Comparison of ENCODE assay signal across 17 cellular contexts in the genomic region with DNA sequence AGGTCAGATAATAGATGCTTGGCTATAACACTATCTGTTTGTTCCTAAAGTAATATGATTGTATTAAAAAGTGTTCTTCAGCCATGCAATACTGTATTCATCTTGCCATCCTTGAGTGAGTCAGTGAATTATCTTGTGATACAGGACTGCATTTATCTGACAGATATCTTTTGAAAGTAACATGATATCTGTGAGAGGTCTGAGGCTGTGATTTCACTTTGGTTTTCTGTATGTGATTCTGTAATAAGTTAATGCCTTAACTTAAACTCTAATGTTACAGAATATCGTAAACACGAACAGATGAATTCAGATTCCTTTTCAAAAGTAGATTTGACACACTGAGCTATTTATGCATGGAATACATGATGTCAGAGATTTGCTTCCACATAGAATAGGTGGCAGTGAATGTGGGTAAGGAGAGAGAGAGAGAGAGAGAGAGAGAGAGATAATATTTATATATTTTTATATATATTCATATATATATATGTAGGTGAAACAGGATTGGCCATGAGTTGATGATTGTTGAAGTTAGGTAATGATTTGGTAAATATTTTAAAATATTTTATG.
DNase-seq lines count a peak whose midpoint lies in the region; ATAC-seq, FAIRE-seq and TF ChIP-seq lines count a peak whose summit lies in the region.
"Had no signal": no experiment of that assay in that cellular context is flagged by ENCODE, and none has a peak within 500 bp of the region (broad histone marks: within the 10 kb centered on the region; RNA-seq: fewer than 3 reads in every experiment).

No MANE protein-coding gene starts in this region.

- no peak overlapping the region for H2AFZ ChIP-seq in H1 (ENCODE audit: low read length)
- no peak overlapping the region for H2AFZ ChIP-seq in neural cell (ENCODE audit: low read depth, low read length)

- no peak overlapping the region for H2BK15ac ChIP-seq in H1 (ENCODE audit: low read length)

- H3K9ac ChIP-seq in H1 (replicated peaks in 1 of 4; ENCODE audit: extremely low read depth in 1 of 4, low read depth in 3 of 4, low read length in 3 of 4) (no peak overlapping the region), neural cell (ENCODE audit: low read length) (peak overlapping the region; percentile 43)

- H2BK12ac ChIP-seq in H1 (ENCODE audit: low read depth, low read length): no peak overlapping the region

- WGBS in H1 (ENCODE audit: extremely low coverage in 1 of 2, insufficient coverage in 1 of 2, insufficient read length in 1 of 2, insufficient replicate concordance in 2 of 2, low coverage in 1 of 2, low lambda C conversion rate in 2 of 2, missing lambda C conversion rate in 1 of 2), 2 experiments: 80% methylated on average over 2 of the region's 2 CpGs; no CpG with 5 or more reads in 1 of the 2 experiments

- TF ChIP-seq CTCF in H1 (IDR thresholded peaks at IDR 0.05; ENCODE audit: control extremely low read depth in 1 of 3, insufficient read depth in 1 of 3, low read depth in 1 of 3, low read length in 3 of 3) (no peak), neural cell (IDR thresholded peaks at IDR 0.05; ENCODE audit: poor library complexity, severe bottlenecking) (no peak)

- H2AK5ac ChIP-seq in H1 (ENCODE audit: low read depth, low read length): no peak overlapping the region

- H3K14ac ChIP-seq in H1 (ENCODE audit: insufficient read length): no peak overlapping the region

- peaks cover 21% of the 10 kb centered on the region for H3F3A ChIP-seq in neural cell (ENCODE audit: insufficient read depth, low read length, poor library complexity, severe bottlenecking)

- H3K9me2 ChIP-seq in neural cell (ENCODE audit: insufficient read depth, low read length): no peaks in the 10 kb centered on the region

- peaks cover 2 to 5% of the 10 kb centered on the region in 2 experiments for H4K20me1 ChIP-seq in H1 (replicated peaks in 1 of 2; ENCODE audit: control insufficient read depth in 1 of 2, insufficient read depth in 2 of 2, low read length in 2 of 2)
- H4K20me1 ChIP-seq in neural cell (ENCODE audit: insufficient read depth): no peaks in the 10 kb centered on the region

- H3K36me3 ChIP-seq in H1 (ENCODE audit: control insufficient read depth in 2 of 4, insufficient read depth in 4 of 4, low read length in 3 of 4) (no peaks in the 10 kb centered on the region), neural cell (ENCODE audit: insufficient read depth, low read length) (no peaks in the 10 kb centered on the region)
- H3K36me3 ChIP-seq: left lung, MG63, stomach had no signal

- no peaks in the 10 kb centered on the region for H3K9me3 ChIP-seq in H1 (ENCODE audit: insufficient read depth in 2 of 2, low read depth in 1 of 2, low read length in 1 of 2)
- no peaks in the 10 kb centered on the region for H3K9me3 ChIP-seq in neural cell (ENCODE audit: low read length)
- H3K9me3 ChIP-seq: left lung, MG63, stomach had no signal

- H4K5ac ChIP-seq in H1 (ENCODE audit: insufficient read length, low read depth, low read length): peak overlapping the region; percentile 39

- H2BK120ac ChIP-seq in H1 (replicated peaks; ENCODE audit: low read depth, low read length): no peak overlapping the region

- CTCF ChIA-PET in H1 (lab: Charles Lee; ENCODE audit: partially characterized antibody): interaction anchor here (1.4 to 1.7 kb wide), 2 partner anchors 13 to 22 kb away, joined by 4 to 5 read pairs; no protein-coding TSS in a partner anchor

- no peak for TF ChIP-seq EP300 in H1 (IDR thresholded peaks at IDR 0.05; ENCODE audit: borderline replicate concordance in 1 of 2, low read depth in 2 of 2, low read length in 2 of 2)
- TF ChIP-seq EP300 in neural cell (conservative IDR thresholded peaks at IDR 0.05; ENCODE audit: poor library complexity, severe bottlenecking): peak; percentile 62

- H4K8ac ChIP-seq in H1 (ENCODE audit: extremely low read depth, insufficient read depth, low read length): no peak overlapping the region

- H3K27me3 ChIP-seq in H1 (replicated peaks in 1 of 4; ENCODE audit: control insufficient read depth in 3 of 4, extremely low read depth in 1 of 4, insufficient read depth in 3 of 4, low read length in 3 of 4) (no peaks in the 10 kb centered on the region), neural cell (ENCODE audit: insufficient read depth, low read depth, low read length) (no peaks in the 10 kb centered on the region)
- H3K27me3 ChIP-seq: left lung, MG63, stomach had no signal

- no peak overlapping the region for H3K4ac ChIP-seq in H1 (replicated peaks; ENCODE audit: insufficient read length, low read depth, low read length)

- no peak overlapping the region for H3K56ac ChIP-seq in H1 (replicated peaks; ENCODE audit: insufficient read length, low read depth, low read length)

- H2BK5ac ChIP-seq in H1 (ENCODE audit: low read depth, low read length): no peak overlapping the region

- no peak overlapping the region for H2BK20ac ChIP-seq in H1 (ENCODE audit: low read length)

- no peak overlapping the region for H4K91ac ChIP-seq in H1 (replicated peaks; ENCODE audit: insufficient read length, low read length)

- no peak overlapping the region for H3K18ac ChIP-seq in H1 (ENCODE audit: extremely low read depth, low read length)

- H3K27ac ChIP-seq in H1 (ENCODE audit: low read depth, low read length): no peak overlapping the region
- peak overlapping the region; percentile 84 for H3K27ac ChIP-seq in neural cell (ENCODE audit: low read length)
- no peak overlapping the region for H3K27ac ChIP-seq in substantia nigra (ENCODE audit: low read depth, low read length, poor library complexity, severe bottlenecking)
- H3K27ac ChIP-seq: left lung, stomach had no signal

- no peak for TF ChIP-seq POLR2A in H1 (IDR thresholded peaks at IDR 0.05; ENCODE audit: control extremely low read depth in 1 of 2, low read depth in 2 of 2, low read length in 2 of 2)

- H3K4me2 ChIP-seq in H1 (ENCODE audit: insufficient read depth in 1 of 2, low read depth in 2 of 2, low read length in 2 of 2) (no peak overlapping the region), neural cell (ENCODE audit: low read length) (peak overlapping the region; percentile 46)

- H3K23ac ChIP-seq in H1 (ENCODE audit: insufficient read length): no peak overlapping the region

- no peak for FAIRE-seq in H1 (lab: Jason Lieb, UNC)

- H3K79me2 ChIP-seq in H1 (ENCODE audit: control insufficient read depth in 1 of 2, insufficient read depth in 2 of 2, low read length in 2 of 2) (peaks cover 5 to 45% of the 10 kb centered on the region in 2 experiments; a peak in 3 of 4 replicates), neural cell (replicated peaks; ENCODE audit: insufficient read depth, low read length) (peaks cover 36% of the 10 kb centered on the region)

- peaks cover 5% of the 10 kb centered on the region; the same call in 1 of the 2 replicates for H3K79me1 ChIP-seq in H1 (ENCODE audit: low read depth, low read length)

- POLR2A ChIA-PET in H1 (lab: Charles Lee; ENCODE audit: partially characterized antibody): interaction anchor here (0.7 to 1.0 kb wide), 2 partner anchors 8 to 43 kb away, joined by 3 read pairs; no protein-coding TSS in a partner anchor

- ATAC-seq in HG03095 (IDR thresholded peaks at IDR 0.05; ENCODE audit: unreplicated experiment): no peak
- ATAC-seq in GM19452 (IDR thresholded peaks at IDR 0.05; ENCODE audit: unreplicated experiment): no peak
- ATAC-seq: left lung had no signal

- H3K4me3 ChIP-seq in H1 (ENCODE audit: extremely low read depth in 1 of 4, insufficient read depth in 2 of 4, low read depth in 3 of 4, low read length in 4 of 4) (no peak overlapping the region), neural cell (ENCODE audit: low read length) (peak overlapping the region; percentile 36)
- H3K4me3 ChIP-seq: left lung, MG63, stomach had no signal

- TF ChIP-seq RAD21 in H1 (IDR thresholded peaks at IDR 0.05 in 1 of 2, conservative IDR thresholded peaks at IDR 0.05 in 1 of 2; ENCODE audit: low read depth in 2 of 2, low read length in 2 of 2) (no peak), neural cell (conservative IDR thresholded peaks at IDR 0.05) (peak; percentile 17)

- peaks cover 2 to 32% (median 20%) of the 10 kb centered on the region in 4 experiments; a peak in 6 of 7 replicates for H3K4me1 ChIP-seq in H1 (replicated peaks in 1 of 4; ENCODE audit: control insufficient read depth in 3 of 4, insufficient read depth in 4 of 4, low read length in 3 of 4)
- H3K4me1 ChIP-seq: left lung had no signal

- H3K23me2 ChIP-seq in H1 (ENCODE audit: low read depth, low read length): peaks cover 5% of the 10 kb centered on the region; the same call in 1 of the 2 replicates

- DNase-seq in EL (peak; percentile 19), NCI-H69 (lab: John Stamatoyannopoulos, UW) (peak; percentile 53), H1 (ENCODE audit: low read depth in 1 of 2, low spot score in 2 of 2) (no peak), substantia nigra (lab: John Stamatoyannopoulos, UW) (no peak), NCI-H187 treated with DMSO at 0.1 percent for 48 hours (lab: John Stamatoyannopoulos, UW) (no peak)
- DNase-seq: activated CD4-positive, alpha-beta T cell treated with anti-CD3 and anti-CD28 coated beads, Interleukin-2, amount 10 ng/mL, durations not matched to agents 7 days and 5 days; activated naive CD4-positive, alpha-beta T cell treated with anti-CD3 and anti-CD28 coated beads, Interleukin-2, amount 50 U/mL, for 16 hours; activated T-cell treated with anti-CD3 and anti-CD28 coated beads for 4 hours; DMS53; effector CD4-positive, alpha-beta T cell; left lung; MG63; SHP77; stomach had no signal

TF ChIP-seq in H1, 55 proteins besides CTCF, POLR2A, EP300 and RAD21 (continues in another document):
- TF ChIP-seq, protein P1, sequence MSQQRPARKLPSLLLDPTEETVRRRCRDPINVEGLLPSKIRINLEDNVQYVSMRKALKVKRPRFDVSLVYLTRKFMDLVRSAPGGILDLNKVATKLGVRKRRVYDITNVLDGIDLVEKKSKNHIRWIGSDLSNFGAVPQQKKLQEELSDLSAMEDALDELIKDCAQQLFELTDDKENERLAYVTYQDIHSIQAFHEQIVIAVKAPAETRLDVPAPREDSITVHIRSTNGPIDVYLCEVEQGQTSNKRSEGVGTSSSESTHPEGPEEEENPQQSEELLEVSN (IDR thresholded peaks at IDR 0.05): no peak
- no peak for TF ChIP-seq TCF12 (IDR thresholded peaks at IDR 0.05; ENCODE audit: low read depth, low read length)
- no peak for TF ChIP-seq CEBPB (IDR thresholded peaks at IDR 0.05; ENCODE audit: low read depth, low read length)

Comparison
In these comparisons a context has a peak if more than half of its experiments do, and no peak if none do; other contexts are left out.
1. DNase-seq: peak in EL (single experiment) and NCI-H69 (single experiment); none in H1 (0 of 2), substantia nigra (0 of 49) and NCI-H187 treated with DMSO at 0.1 percent for 48 hours (single experiment).